ENCODE assay signal across 22 cellular contexts in the genomic region with DNA sequence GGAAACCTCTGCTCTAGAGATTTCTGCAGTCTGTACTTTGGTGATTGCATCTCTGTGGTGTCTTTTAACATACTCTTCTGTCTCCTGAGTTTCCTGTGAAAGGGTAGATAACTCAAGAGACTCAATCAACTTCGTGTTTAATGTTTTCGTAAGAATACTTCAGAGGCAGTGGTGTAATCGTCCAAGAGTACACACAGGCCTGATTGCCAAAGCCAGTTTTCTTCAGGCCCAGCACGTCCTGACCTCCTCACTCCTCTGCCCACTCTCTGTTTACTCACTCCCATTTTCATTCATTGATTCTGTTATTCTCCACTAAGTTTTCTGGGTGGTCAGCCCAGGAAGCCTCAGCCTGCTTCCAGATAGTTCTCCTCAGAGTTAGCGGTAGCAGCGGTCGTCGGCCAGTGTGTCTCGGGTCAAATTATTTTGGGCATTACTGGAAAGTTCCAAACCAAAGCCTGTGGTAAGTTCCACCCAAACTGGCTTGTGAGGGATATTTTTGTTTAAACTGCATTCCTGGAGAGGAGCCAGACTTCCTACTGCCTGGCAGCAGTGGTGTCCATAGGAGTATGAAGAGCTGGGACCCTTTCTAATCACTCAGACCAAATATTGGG.
DNase-seq lines count a peak whose midpoint lies in the region; ATAC-seq, FAIRE-seq and TF ChIP-seq lines count a peak whose summit lies in the region.
"Had no signal": no experiment of that assay in that cellular context is flagged by ENCODE, and none has a peak within 500 bp of the region (broad histone marks: within the 10 kb centered on the region; RNA-seq: fewer than 3 reads in every experiment).

No MANE protein-coding gene starts in this region.

- H3K4me1 ChIP-seq in right lobe of liver (peaks cover 0 to 4% (median 0%) of the 10 kb centered on the region in 4 donors), HepG2 (ENCODE audit: insufficient read depth, low read length) (no peaks in the 10 kb centered on the region), left ventricle myocardium inferior (peaks cover 36% of the 10 kb centered on the region), gastrocnemius medialis (peaks cover 10 to 16% of the 10 kb centered on the region in 2 donors), upper lobe of right lung (peaks cover 5% of the 10 kb centered on the region)
- H3K4me1 ChIP-seq: SJSA1 had no signal

- no peak overlapping the region for H2AFZ ChIP-seq in HepG2 (ENCODE audit: low read length)
- H2AFZ ChIP-seq: GM23248 had no signal

- H3K4me2 ChIP-seq in HepG2 (ENCODE audit: low read depth, low read length) = no peak overlapping the region
- H3K4me2 ChIP-seq: KMS-11 had no signal

- H3K27ac ChIP-seq in right lobe of liver (peak overlapping the region in 1 of 3 donors; percentile 15), HepG2 (ENCODE audit: extremely low read length, insufficient read depth, low read length) (no peak overlapping the region), left ventricle myocardium inferior (replicated peaks) (peak overlapping the region; percentile 31), gastrocnemius medialis (no peak overlapping the region), upper lobe of right lung (peak overlapping the region; percentile 37)
- H3K27ac ChIP-seq: GM23248, KMS-11, SJSA1 had no signal

- H4K20me1 ChIP-seq in HepG2 (ENCODE audit: insufficient read depth, low read length) = no peaks in the 10 kb centered on the region

- no peaks in the 10 kb centered on the region for H3K36me3 ChIP-seq in right lobe of liver
- no peaks in the 10 kb centered on the region for H3K36me3 ChIP-seq in HepG2 (replicated peaks in 1 of 2; ENCODE audit: control insufficient read depth in 1 of 2, insufficient read depth in 2 of 2, low read length in 2 of 2)
- no peaks in the 10 kb centered on the region for H3K36me3 ChIP-seq in left ventricle myocardium inferior
- H3K36me3 ChIP-seq in gastrocnemius medialis = no peaks in the 10 kb centered on the region
- no peaks in the 10 kb centered on the region for H3K36me3 ChIP-seq in upper lobe of right lung
- H3K36me3 ChIP-seq: SJSA1 had no signal

- POLR2A ChIA-PET in HepG2 (lab: Yijun Ruan, JAX) = no interaction called here

- TF ChIP-seq EP300 in HepG2 (IDR thresholded peaks at IDR 0.05; ENCODE audit: low read depth in 2 of 2, low read length in 2 of 2) = no peak
- no peak for TF ChIP-seq EP300 in HepG2 (CRISPR knock-in tag; IDR thresholded peaks at IDR 0.05; ENCODE audit: borderline replicate concordance)

- 35% methylated on average over 9 of the region's 9 CpGs for WGBS in right lobe of liver (ENCODE audit: insufficient coverage, low coverage, low lambda C conversion rate, missing lambda C conversion rate)
- 93% methylated on average over 9 of the region's 9 CpGs for WGBS in HepG2 (ENCODE audit: low lambda C conversion rate)

- H3K79me2 ChIP-seq in HepG2 (ENCODE audit: insufficient read depth, low read length) = no peaks in the 10 kb centered on the region

- DNase-seq in right lobe of liver = no peak
- no peak for DNase-seq in HepG2 (ENCODE audit: low spot score)
- no peak for DNase-seq in left ventricle myocardium inferior
- DNase-seq in gastrocnemius medialis = no peak
- DNase-seq in upper lobe of right lung = no peak
- no peak for DNase-seq in RKO (ENCODE audit: low spot score)
- DNase-seq: GM23248, H9, HFFc6, IMR-90, MV-4-11, NCI-H1105 treated with DMSO at 0.1 percent for 48 hours, NCI-H2029 treated with DMSO at 0.1 percent for 48 hours, NCI-H226, NCI-H510A treated with DMSO at 0.1 percent for 48 hours, NCI-H774 had no signal

- H3K27me3 ChIP-seq in right lobe of liver (no peaks in the 10 kb centered on the region), HepG2 (ENCODE audit: control insufficient read depth in 1 of 2, insufficient read depth in 2 of 2, low read length in 2 of 2) (no peaks in the 10 kb centered on the region), left ventricle myocardium inferior (ENCODE audit: low read depth) (no peaks in the 10 kb centered on the region), gastrocnemius medialis (no peaks in the 10 kb centered on the region), upper lobe of right lung (no peaks in the 10 kb centered on the region)
- H3K27me3 ChIP-seq: SJSA1 had no signal

- H3K9ac ChIP-seq in HepG2 (ENCODE audit: insufficient read depth, low read depth, low read length) = no peak overlapping the region
- H3K9ac ChIP-seq: GM23248, KMS-11 had no signal

- TF ChIP-seq CTCF in right lobe of liver (IDR thresholded peaks at IDR 0.05) (no peak), HepG2 (CRISPR knock-in tag; IDR thresholded peaks at IDR 0.05) (no peak), left ventricle myocardium inferior (IDR thresholded peaks at IDR 0.05; ENCODE audit: borderline replicate concordance) (no peak), gastrocnemius medialis (IDR thresholded peaks at IDR 0.05 in 4 of 5, conservative IDR thresholded peaks at IDR 0.05 in 1 of 5) (no peak), upper lobe of right lung (IDR thresholded peaks at IDR 0.05) (no peak)

- FAIRE-seq in HepG2 (lab: Jason Lieb, UNC) = no peak
- FAIRE-seq: A204.1 had no signal

- H3K4me3 ChIP-seq in right lobe of liver (no peak overlapping the region), HepG2 (replicated peaks in 1 of 3; ENCODE audit: insufficient read depth in 1 of 3, low read depth in 2 of 3, low read length in 3 of 3) (no peak overlapping the region), left ventricle myocardium inferior (no peak overlapping the region), gastrocnemius medialis (no peak overlapping the region), upper lobe of right lung (no peak overlapping the region)
- H3K4me3 ChIP-seq: GM23248, SJSA1 had no signal

- intact Hi-C loops in right lobe of liver (cut with DNase I) = no loop called here
- intact Hi-C loops in HepG2 (cut with micrococcal nuclease; ENCODE audit: unreplicated experiment) = no loop called here
- intact Hi-C loops in left ventricle myocardium inferior (cut with micrococcal nuclease) = no loop called here
- intact Hi-C loops in gastrocnemius medialis (cut with DNase I; ENCODE audit: low total_unique reads) = no loop called here
- intact Hi-C loops in upper lobe of right lung (cut with DNase I) = no loop called here

- BruUV-seq in HepG2 (replicated peaks; lab: Mats Ljungman, UMichigan) = no TSS peak

- no peak for TF ChIP-seq POLR2A in right lobe of liver (IDR thresholded peaks at IDR 0.05)
- TF ChIP-seq POLR2A in HepG2 (IDR thresholded peaks at IDR 0.05; ENCODE audit: insufficient read depth in 1 of 2, low read depth in 2 of 2, low read length in 2 of 2) = no peak
- no peak for TF ChIP-seq POLR2A in gastrocnemius medialis (IDR thresholded peaks at IDR 0.05)

- no peaks in the 10 kb centered on the region for H3K9me3 ChIP-seq in right lobe of liver
- H3K9me3 ChIP-seq in HepG2 (ENCODE audit: low read length) = peaks cover 10% of the 10 kb centered on the region
- peaks cover 12% of the 10 kb centered on the region for H3K9me3 ChIP-seq in left ventricle myocardium inferior (replicated peaks)
- H3K9me3 ChIP-seq in gastrocnemius medialis = no peaks in the 10 kb centered on the region
- H3K9me3 ChIP-seq in upper lobe of right lung = no peaks in the 10 kb centered on the region

- ATAC-seq in right lobe of liver (peak; percentile 62 to 86 (median 79)), HepG2 (no peak), gastrocnemius medialis (peak; percentile 31 to 46), upper lobe of right lung (peak; percentile 36), GM21723 (IDR thresholded peaks at IDR 0.05; ENCODE audit: unreplicated experiment) (no peak), HG02588 (IDR thresholded peaks at IDR 0.05; ENCODE audit: unreplicated experiment) (no peak)
- ATAC-seq: Panc1 had no signal

- CTCF ChIA-PET in HepG2 (lab: Yijun Ruan, JAX; ENCODE audit: low intra/inter-chr PET ratio, low total read pairs) = no interaction called here

- in situ Hi-C loops in HepG2 (cut with HindIII; ENCODE audit: extremely low pct_ligation_motif_present, low pct_unique_long_range_greater_than_20kb) = no loop called here
- in situ Hi-C loops in gastrocnemius medialis (cut with MboI; ENCODE audit: low sequenced_read_pairs in 4 of 4) = no loop called here

- no peak for TF ChIP-seq RAD21 in HepG2 (CRISPR knock-in tag; IDR thresholded peaks at IDR 0.05)

TF ChIP-seq in HepG2, 621 proteins besides CTCF, POLR2A, EP300 and RAD21:
- TF ChIP-seq KMT2A (CRISPR knock-in tag; IDR thresholded peaks at IDR 0.05) = no peak
- TF ChIP-seq ZBTB1 (CRISPR knock-in tag; IDR thresholded peaks at IDR 0.05; ENCODE audit: borderline replicate concordance) = no peak
- no peak for TF ChIP-seq ZNF546 (CRISPR knock-in tag; conservative IDR thresholded peaks at IDR 0.05)
- TF ChIP-seq MTF2 (CRISPR knock-in tag; IDR thresholded peaks at IDR 0.05; ENCODE audit: borderline replicate concordance) = no peak
- TF ChIP-seq SUZ12 (IDR thresholded peaks at IDR 0.05; ENCODE audit: low read depth, low read length) = no peak
- TF ChIP-seq SRSF1 (optimal IDR thresholded peaks at IDR 0.05; ENCODE audit: low read depth, low read length) = no peak
- no peak for TF ChIP-seq GMEB1 (CRISPR knock-in tag; IDR thresholded peaks at IDR 0.05; ENCODE audit: borderline replicate concordance)
- no peak for TF ChIP-seq ZNF746 (CRISPR knock-in tag; IDR thresholded peaks at IDR 0.05)
- TF ChIP-seq SMAD9 (CRISPR knock-in tag; IDR thresholded peaks at IDR 0.05) = no peak

Comparison
In these comparisons a context has a peak if more than half of its experiments do, and no peak if none do; other contexts are left out.
1. ATAC-seq: peak in right lobe of liver (4 of 4), gastrocnemius medialis (2 of 2) and upper lobe of right lung (single experiment); none in HepG2 (single experiment), GM21723 (single experiment) and HG02588 (single experiment).
2. H3K27ac ChIP-seq: peak in left ventricle myocardium inferior (single experiment) and upper lobe of right lung (single experiment); none in HepG2 (single experiment) and gastrocnemius medialis (0 of 4).